Comparison of ENCODE assay signal across 1 cellular context in the genomic region with DNA sequence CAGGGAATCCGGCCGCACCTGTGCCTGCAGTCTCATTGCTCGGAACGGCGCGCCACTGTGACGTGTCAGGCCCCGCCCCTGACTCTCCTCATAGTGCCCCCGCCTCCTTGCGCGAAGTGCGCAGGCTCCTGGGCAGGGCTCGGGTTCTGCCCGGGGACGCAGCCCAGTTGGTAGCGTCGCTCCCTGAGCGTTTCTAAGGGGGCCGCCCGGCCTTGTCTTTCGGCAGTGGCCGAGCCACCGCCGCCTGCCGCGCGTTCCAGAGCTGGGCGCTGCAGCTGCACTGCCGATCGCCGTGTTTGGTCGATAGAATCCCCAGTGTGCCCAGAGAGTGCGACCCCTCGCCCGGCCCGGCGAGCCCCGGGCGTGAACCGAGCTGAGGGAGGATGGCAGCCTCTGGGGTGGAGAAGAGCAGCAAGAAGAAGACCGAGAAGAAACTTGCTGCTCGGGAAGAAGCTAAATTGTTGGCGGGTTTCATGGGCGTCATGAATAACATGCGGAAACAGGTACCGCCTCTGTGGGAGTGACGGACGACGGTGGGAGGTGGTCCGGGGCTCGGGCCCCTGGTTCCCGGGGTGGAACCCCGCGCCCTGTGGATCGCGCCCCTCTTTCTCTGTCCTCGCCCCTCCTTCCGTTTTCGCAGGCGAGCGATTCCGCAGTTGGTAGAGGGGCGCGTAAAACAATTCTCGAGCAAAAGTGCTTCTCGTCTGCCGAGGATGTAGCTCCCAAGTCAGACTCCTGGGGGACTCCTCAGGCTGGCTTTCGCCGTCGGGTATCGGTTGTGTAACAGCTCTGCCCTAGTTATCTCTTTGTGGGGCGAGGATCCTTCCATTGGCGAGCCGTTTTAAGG.
TF ChIP-seq lines count a peak whose summit lies in the region.

A gene with protein sequence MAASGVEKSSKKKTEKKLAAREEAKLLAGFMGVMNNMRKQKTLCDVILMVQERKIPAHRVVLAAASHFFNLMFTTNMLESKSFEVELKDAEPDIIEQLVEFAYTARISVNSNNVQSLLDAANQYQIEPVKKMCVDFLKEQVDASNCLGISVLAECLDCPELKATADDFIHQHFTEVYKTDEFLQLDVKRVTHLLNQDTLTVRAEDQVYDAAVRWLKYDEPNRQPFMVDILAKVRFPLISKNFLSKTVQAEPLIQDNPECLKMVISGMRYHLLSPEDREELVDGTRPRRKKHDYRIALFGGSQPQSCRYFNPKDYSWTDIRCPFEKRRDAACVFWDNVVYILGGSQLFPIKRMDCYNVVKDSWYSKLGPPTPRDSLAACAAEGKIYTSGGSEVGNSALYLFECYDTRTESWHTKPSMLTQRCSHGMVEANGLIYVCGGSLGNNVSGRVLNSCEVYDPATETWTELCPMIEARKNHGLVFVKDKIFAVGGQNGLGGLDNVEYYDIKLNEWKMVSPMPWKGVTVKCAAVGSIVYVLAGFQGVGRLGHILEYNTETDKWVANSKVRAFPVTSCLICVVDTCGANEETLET (plus strand): TSS at position 142 of the 847 bp plus-strand sequence. CDS start 242 bp downstream, at position 384.

TF ChIP-seq in GM23338, 12 proteins besides CTCF, POLR2A, EP300 and RAD21 (continued from another document):
- peak; percentile 32 for TF ChIP-seq REST (IDR thresholded peaks at IDR 0.05; ENCODE audit: unreplicated experiment)
- TF ChIP-seq ZNF462 (CRISPR knock-in tag; IDR thresholded peaks at IDR 0.05) = no peak
- no peak for TF ChIP-seq ZNF331 (CRISPR knock-in tag; IDR thresholded peaks at IDR 0.05; ENCODE audit: low read depth)
- no peak for TF ChIP-seq EZH2 (IDR thresholded peaks at IDR 0.05; ENCODE audit: low read depth, unreplicated experiment)
- TF ChIP-seq ETS1 (IDR thresholded peaks at IDR 0.05) = peak; percentile 65; the same call in 1 of the 2 replicates
- no peak for TF ChIP-seq NANOG (IDR thresholded peaks at IDR 0.05; ENCODE audit: borderline replicate concordance)
- TF ChIP-seq CREB1 (CRISPR knock-in tag; IDR thresholded peaks at IDR 0.05; ENCODE audit: low read depth) = peak; percentile 96
- TF ChIP-seq JUNB (IDR thresholded peaks at IDR 0.05; ENCODE audit: unreplicated experiment) = no peak
- no peak for TF ChIP-seq ZNF114 (CRISPR knock-in tag; IDR thresholded peaks at IDR 0.05)
